In the genomic region with DNA sequence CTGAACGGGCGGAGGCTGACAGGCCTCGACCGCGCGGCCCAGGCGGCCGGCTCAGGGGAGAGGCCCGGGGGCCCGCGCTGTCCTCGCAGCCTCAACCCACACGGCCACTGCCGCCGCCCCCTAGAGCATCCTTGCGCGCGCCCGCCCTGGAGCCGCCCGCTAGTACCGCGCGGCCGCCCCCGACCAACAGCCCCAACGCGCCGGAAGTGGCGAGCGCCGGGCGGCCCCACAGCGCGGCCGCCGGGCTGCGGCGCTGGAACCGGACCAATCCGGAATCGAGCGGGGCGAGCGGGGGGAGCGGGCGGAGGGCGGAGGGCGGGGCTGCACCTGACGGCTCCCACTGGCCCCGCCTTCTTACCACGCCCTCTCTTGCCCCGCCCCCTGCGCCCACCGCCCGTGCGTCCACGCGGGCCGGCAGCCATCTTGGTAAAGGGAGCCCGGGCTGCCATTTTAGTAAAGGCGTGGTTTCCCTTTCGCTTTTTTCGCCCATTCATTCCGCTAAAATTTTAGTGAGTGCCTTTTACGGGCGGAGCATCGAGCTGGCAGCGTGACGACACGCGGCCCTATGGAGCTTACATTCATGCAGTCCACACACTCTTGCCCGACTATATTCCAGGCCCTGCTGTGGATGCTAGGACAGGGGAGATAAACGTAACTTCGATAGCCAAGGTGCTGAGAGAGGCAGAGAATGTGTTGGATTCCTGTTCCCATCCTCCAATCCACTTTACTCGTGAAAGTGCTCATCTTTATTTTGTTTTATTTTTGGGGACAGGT, we compare ENCODE assay signal across 8 cellular contexts. TPM values are rescaled to one million over a fixed set of nuclear protein-coding genes. Genes with fewer than 3 reads are reported as not detected.
DNase-seq lines count a peak whose midpoint lies in the region; ATAC-seq and TF ChIP-seq lines count a peak whose summit lies in the region.

A gene with protein sequence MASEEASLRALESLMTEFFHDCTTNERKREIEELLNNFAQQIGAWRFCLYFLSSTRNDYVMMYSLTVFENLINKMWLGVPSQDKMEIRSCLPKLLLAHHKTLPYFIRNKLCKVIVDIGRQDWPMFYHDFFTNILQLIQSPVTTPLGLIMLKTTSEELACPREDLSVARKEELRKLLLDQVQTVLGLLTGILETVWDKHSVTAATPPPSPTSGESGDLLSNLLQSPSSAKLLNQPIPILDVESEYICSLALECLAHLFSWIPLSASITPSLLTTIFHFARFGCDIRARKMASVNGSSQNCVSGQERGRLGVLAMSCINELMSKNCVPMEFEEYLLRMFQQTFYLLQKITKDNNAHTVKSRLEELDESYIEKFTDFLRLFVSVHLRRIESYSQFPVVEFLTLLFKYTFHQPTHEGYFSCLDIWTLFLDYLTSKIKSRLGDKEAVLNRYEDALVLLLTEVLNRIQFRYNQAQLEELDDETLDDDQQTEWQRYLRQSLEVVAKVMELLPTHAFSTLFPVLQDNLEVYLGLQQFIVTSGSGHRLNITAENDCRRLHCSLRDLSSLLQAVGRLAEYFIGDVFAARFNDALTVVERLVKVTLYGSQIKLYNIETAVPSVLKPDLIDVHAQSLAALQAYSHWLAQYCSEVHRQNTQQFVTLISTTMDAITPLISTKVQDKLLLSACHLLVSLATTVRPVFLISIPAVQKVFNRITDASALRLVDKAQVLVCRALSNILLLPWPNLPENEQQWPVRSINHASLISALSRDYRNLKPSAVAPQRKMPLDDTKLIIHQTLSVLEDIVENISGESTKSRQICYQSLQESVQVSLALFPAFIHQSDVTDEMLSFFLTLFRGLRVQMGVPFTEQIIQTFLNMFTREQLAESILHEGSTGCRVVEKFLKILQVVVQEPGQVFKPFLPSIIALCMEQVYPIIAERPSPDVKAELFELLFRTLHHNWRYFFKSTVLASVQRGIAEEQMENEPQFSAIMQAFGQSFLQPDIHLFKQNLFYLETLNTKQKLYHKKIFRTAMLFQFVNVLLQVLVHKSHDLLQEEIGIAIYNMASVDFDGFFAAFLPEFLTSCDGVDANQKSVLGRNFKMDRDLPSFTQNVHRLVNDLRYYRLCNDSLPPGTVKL (minus strand): TSS at position 208 of the 774 bp plus-strand sequence. CDS start 597 bp downstream, outside the sequence.

- peak within 1 kb of the TSS; percentile 91 for H3K4me3 Mint-ChIP-seq in activated T-helper 17 cell treated with anti-CD3 and anti-CD28 coated beads, Interleukin-2, amount 50 U/mL, for 72 hours
- peak within 1 kb of the TSS; percentile 80 to 97 (median 90) for H3K4me3 Mint-ChIP-seq in naive thymus-derived CD8-positive, alpha-beta T cell
- peak within 1 kb of the TSS; percentile 92 to 94 for H3K4me3 Mint-ChIP-seq in stimulated activated naive B cell treated with anti-CD40 and anti-IgM and Interleukin-4, amounts not matched to agents 10 μg/mL and 1 μg/mL and 100 μg/mL, for 72 hours

- peaks cover 20% of the 10 kb centered on the region for H3K4me1 Mint-ChIP-seq in activated T-helper 17 cell treated with anti-CD3 and anti-CD28 coated beads, Interleukin-2, amount 50 U/mL, for 72 hours
- peaks cover 17 to 45% (median 36%) of the 10 kb centered on the region in 4 donors for H3K4me1 Mint-ChIP-seq in naive thymus-derived CD8-positive, alpha-beta T cell
- peaks cover 23 to 37% of the 10 kb centered on the region in 2 donors for H3K4me1 Mint-ChIP-seq in stimulated activated naive B cell treated with anti-CD40 and anti-IgM and Interleukin-4, amounts not matched to agents 10 μg/mL and 1 μg/mL and 100 μg/mL, for 72 hours

- no peaks in the 10 kb centered on the region for H3K36me3 Mint-ChIP-seq in activated T-helper 17 cell treated with anti-CD3 and anti-CD28 coated beads, Interleukin-2, amount 50 U/mL, for 72 hours (ENCODE audit: low read depth)
- H3K36me3 Mint-ChIP-seq in naive thymus-derived CD8-positive, alpha-beta T cell: peaks cover 4 to 21% (median 5%) of the 10 kb centered on the region in 3 donors
- peaks cover 27 to 32% of the 10 kb centered on the region in 2 donors for H3K36me3 Mint-ChIP-seq in stimulated activated naive B cell treated with anti-CD40 and anti-IgM and Interleukin-4, amounts not matched to agents 10 μg/mL and 1 μg/mL and 100 μg/mL, for 72 hours

- H3K27me3 Mint-ChIP-seq in activated T-helper 17 cell treated with anti-CD3 and anti-CD28 coated beads, Interleukin-2, amount 50 U/mL, for 72 hours: no peaks in the 10 kb centered on the region
- no peaks in the 10 kb centered on the region for H3K27me3 Mint-ChIP-seq in naive thymus-derived CD8-positive, alpha-beta T cell
- no peaks in the 10 kb centered on the region for H3K27me3 Mint-ChIP-seq in stimulated activated naive B cell treated with anti-CD40 and anti-IgM and Interleukin-4, amounts not matched to agents 10 μg/mL and 1 μg/mL and 100 μg/mL, for 72 hours

- H3K9me3 ChIP-seq in DOHH2 (ENCODE audit: control insufficient read depth, insufficient read depth, low read length) (no peaks in the 10 kb centered on the region), fibroblast of lung (ENCODE audit: control insufficient read depth, insufficient read depth, low read depth, low read length) (no peaks in the 10 kb centered on the region)

- TF ChIP-seq CTCF in DOHH2 (IDR thresholded peaks at IDR 0.05; ENCODE audit: low read depth, low read length, poor library complexity, severe bottlenecking) (no peak), RWPE1 (conservative IDR thresholded peaks at IDR 0.05; ENCODE audit: low read depth) (no peak), fibroblast of lung (conservative IDR thresholded peaks at IDR 0.05 in 1 of 2, IDR thresholded peaks at IDR 0.05 in 1 of 2; ENCODE audit: low read depth in 1 of 2, low read length in 2 of 2) (no peak)

- DNase-seq in GOT3 (lab: John Stamatoyannopoulos, UW) (peak; percentile 90), LoVo (ENCODE audit: low spot score) (peak; percentile 94), RWPE1 (ENCODE audit: low spot score) (peak; percentile 95), fibroblast of lung (ENCODE audit: low read depth in 2 of 2) (peak; percentile 84 to 94)
- DNase-seq in naive thymus-derived CD8-positive, alpha-beta T cell: peak; percentile 94 to 100 (median 98)
- peak; percentile 95 for DNase-seq in stimulated activated naive B cell treated with anti-CD40 and anti-IgM and Interleukin-4, amounts not matched to agents 10 μg/mL and 1 μg/mL and 100 μg/mL, for 72 hours

- H3K9me2 ChIP-seq in DOHH2 (replicated peaks; ENCODE audit: control insufficient read depth, low read length): no peaks in the 10 kb centered on the region

- no peaks in the 10 kb centered on the region for H3F3A ChIP-seq in DOHH2 (ENCODE audit: control insufficient read depth, insufficient read depth)

- peaks cover 42% of the 10 kb centered on the region for H3K36me3 ChIP-seq in DOHH2 (ENCODE audit: control insufficient read depth, low read length)
- peaks cover 4% of the 10 kb centered on the region for H3K36me3 ChIP-seq in fibroblast of lung (ENCODE audit: control insufficient read depth, insufficient read depth, low read length)

- CTCF ChIA-PET in RWPE1 (lab: Yijun Ruan, JAX): interaction anchor here (0.7 kb wide), 1 partner anchor 57 kb away, joined by 3 read pairs; no protein-coding TSS in a partner anchor

- H4K20me1 ChIP-seq in DOHH2 (ENCODE audit: control insufficient read depth, insufficient read depth, low read depth, low read length) (peaks cover 16% of the 10 kb centered on the region; the same call in 1 of the 2 replicates), fibroblast of lung (ENCODE audit: control insufficient read depth, extremely low read depth, insufficient read depth, low read length) (no peaks in the 10 kb centered on the region)

- H2AFZ ChIP-seq in fibroblast of lung (ENCODE audit: low read length): peak within 1 kb of the TSS; percentile 98

- no peaks in the 10 kb centered on the region for H3K9me3 Mint-ChIP-seq in activated T-helper 17 cell treated with anti-CD3 and anti-CD28 coated beads, Interleukin-2, amount 50 U/mL, for 72 hours
- H3K9me3 Mint-ChIP-seq in naive thymus-derived CD8-positive, alpha-beta T cell: peaks cover 0 to 9% (median 1%) of the 10 kb centered on the region in 9 donors
- H3K9me3 Mint-ChIP-seq in stimulated activated naive B cell treated with anti-CD40 and anti-IgM and Interleukin-4, amounts not matched to agents 10 μg/mL and 1 μg/mL and 100 μg/mL, for 72 hours: peaks cover 2 to 4% of the 10 kb centered on the region in 2 donors

- H3K4me3 ChIP-seq in DOHH2 (ENCODE audit: low read length) (peak within 1 kb of the TSS; percentile 93), fibroblast of lung (replicated peaks in 1 of 4; ENCODE audit: control extremely low read depth in 1 of 4, insufficient read depth in 1 of 4, low read depth in 3 of 4, low read length in 4 of 4) (peak within 1 kb of the TSS; percentile 56 to 92 (median 84))

- H3K27ac ChIP-seq in DOHH2 (ENCODE audit: low read depth, low read length) (peak within 1 kb of the TSS; percentile 49), RWPE1 (peak within 1 kb of the TSS; percentile 79), fibroblast of lung (ENCODE audit: insufficient read depth, low read length) (peak within 1 kb of the TSS; percentile 93)

- peak; percentile 86 for ATAC-seq in activated T-helper 17 cell treated with anti-CD3 and anti-CD28 coated beads, Interleukin-2, amount 50 U/mL, for 72 hours (replicated peaks)
- peak; percentile 83 for ATAC-seq in naive thymus-derived CD8-positive, alpha-beta T cell
- peak; percentile 90 to 91 for ATAC-seq in stimulated activated naive B cell treated with anti-CD40 and anti-IgM and Interleukin-4, amounts not matched to agents 10 μg/mL and 1 μg/mL and 100 μg/mL, for 72 hours (replicated peaks)

- no peaks in the 10 kb centered on the region for H3K27me3 ChIP-seq in DOHH2 (ENCODE audit: control insufficient read depth, low read length)
- no peaks in the 10 kb centered on the region for H3K27me3 ChIP-seq in fibroblast of lung (ENCODE audit: control insufficient read depth, insufficient read depth, low read length)

- POLR2A ChIA-PET in RWPE1 (lab: Yijun Ruan, JAX; ENCODE audit: low non-redundant PET): no interaction called here
- POLR2A ChIA-PET in naive thymus-derived CD8-positive, alpha-beta T cell (lab: Charles Lee): interaction anchor here (0.9 to 8.6 kb wide), 15 partner anchors 10 to 72 kb away, joined by 3 to 133 read pairs (median 19); no protein-coding TSS in a partner anchor

- H3K9ac ChIP-seq in fibroblast of lung (ENCODE audit: insufficient read depth, low read length): peak within 1 kb of the TSS; percentile 87

- H3K4me1 ChIP-seq in DOHH2 (ENCODE audit: control insufficient read depth, low read length) (peaks cover 48% of the 10 kb centered on the region), fibroblast of lung (ENCODE audit: control insufficient read depth, extremely low read depth, insufficient read depth, low read length) (peaks cover 6% of the 10 kb centered on the region)

- H3K79me2 ChIP-seq in DOHH2 (ENCODE audit: control insufficient read depth, low read length) (peaks cover 48% of the 10 kb centered on the region), fibroblast of lung (ENCODE audit: control insufficient read depth, insufficient read depth, low read length) (peaks cover 43% of the 10 kb centered on the region)

- peak within 1 kb of the TSS; percentile 93 for H3K4me2 ChIP-seq in DOHH2 (ENCODE audit: low read length)
- H3K4me2 ChIP-seq in fibroblast of lung (ENCODE audit: extremely low read depth, insufficient read depth, low read length): peak within 1 kb of the TSS; percentile 82

- peak within 1 kb of the TSS; percentile 82 for H3K27ac Mint-ChIP-seq in activated T-helper 17 cell treated with anti-CD3 and anti-CD28 coated beads, Interleukin-2, amount 50 U/mL, for 72 hours
- H3K27ac Mint-ChIP-seq in naive thymus-derived CD8-positive, alpha-beta T cell: peak within 1 kb of the TSS; percentile 77 to 98 (median 90)
- peak within 1 kb of the TSS; percentile 96 for H3K27ac Mint-ChIP-seq in stimulated activated naive B cell treated with anti-CD40 and anti-IgM and Interleukin-4, amounts not matched to agents 10 μg/mL and 1 μg/mL and 100 μg/mL, for 72 hours

RNA-seq across cellular contexts. Expression of the gene that starts here (rescaled TPM):
- total RNA-seq in activated T-helper 17 cell treated with anti-CD3 and anti-CD28 coated beads, Interleukin-2, amount 50 U/mL, for 72 hours: 100 to 1,000 TPM; 238 to 263 TPM
- total RNA-seq in fibroblast of lung: 63.9 and 134 TPM in 2 replicates
- 162 and 185 TPM in 2 replicates for polyA plus RNA-seq in fibroblast of lung
- 138 and 147 TPM in 2 replicates for polyA plus RNA-seq in fibroblast of lung (2012)
- 605 and 618 TPM in 2 replicates for polyA minus RNA-seq in fibroblast of lung (ENCODE audit: low replicate concordance)
- 100 to 1,000 TPM; 445 to 470 TPM for total RNA-seq in naive thymus-derived CD8-positive, alpha-beta T cell
- polyA plus RNA-seq in naive thymus-derived CD8-positive, alpha-beta T cell: 100 to 1,000 TPM in 1 of 3 donors, 10 to 100 TPM in 2; 90.2 to 109 (median 96.4) TPM

Comparison
In these comparisons a context has a peak if more than half of its experiments do, and no peak if none do; other contexts are left out.
1. Peak in every context shown above with its lines: DNase-seq, ATAC-seq, H3K4me3 ChIP-seq and H3K27ac ChIP-seq.